Comparison of ENCODE assay signal across 1 cellular context in genomic region chr1:107459204-107459904, GRCh38.
TF ChIP-seq lines count a peak whose summit lies in the region.

No MANE protein-coding gene starts in this region.

TF ChIP-seq in GM12878, 131 proteins besides CTCF, POLR2A, EP300 and RAD21 (continued from another document):
- no peak for TF ChIP-seq IRF5 (IDR thresholded peaks at IDR 0.05; ENCODE audit: borderline replicate concordance)
- TF ChIP-seq, protein P1, sequence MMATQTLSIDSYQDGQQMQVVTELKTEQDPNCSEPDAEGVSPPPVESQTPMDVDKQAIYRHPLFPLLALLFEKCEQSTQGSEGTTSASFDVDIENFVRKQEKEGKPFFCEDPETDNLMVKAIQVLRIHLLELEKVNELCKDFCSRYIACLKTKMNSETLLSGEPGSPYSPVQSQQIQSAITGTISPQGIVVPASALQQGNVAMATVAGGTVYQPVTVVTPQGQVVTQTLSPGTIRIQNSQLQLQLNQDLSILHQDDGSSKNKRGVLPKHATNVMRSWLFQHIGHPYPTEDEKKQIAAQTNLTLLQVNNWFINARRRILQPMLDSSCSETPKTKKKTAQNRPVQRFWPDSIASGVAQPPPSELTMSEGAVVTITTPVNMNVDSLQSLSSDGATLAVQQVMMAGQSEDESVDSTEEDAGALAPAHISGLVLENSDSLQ (IDR thresholded peaks at IDR 0.05) = no peak
